Comparison of ENCODE assay signal across 1 cellular context in genomic region chr16:3876160-3876559, GRCh38.
TF ChIP-seq lines count a peak whose summit lies in the region.

No MANE protein-coding gene starts in this region.

TF ChIP-seq in GM12878, 131 proteins besides CTCF, POLR2A, EP300 and RAD21:
- TF ChIP-seq ZBTB40 (IDR thresholded peaks at IDR 0.05; ENCODE audit: borderline replicate concordance): peak; percentile 88
- TF ChIP-seq ATF3 (IDR thresholded peaks at IDR 0.05; ENCODE audit: borderline replicate concordance, extremely low read depth, low read depth, low read length): no peak
- no peak for TF ChIP-seq ZBTB33 (IDR thresholded peaks at IDR 0.05)
- peak; percentile 90 for TF ChIP-seq ZNF384 (IDR thresholded peaks at IDR 0.05; ENCODE audit: borderline replicate concordance, low read depth, low read length)
